Comparison of ENCODE assay signal across 19 cellular contexts in genomic region chr3:183506674-183507290, GRCh38. TPM values are rescaled to one million over a fixed set of nuclear protein-coding genes. Genes with fewer than 3 reads are reported as not detected.
A peak's percentile ranks its signal among the peaks of the same experiment; 100 is the strongest.
DNase-seq lines count a peak whose midpoint lies in the region; ATAC-seq and TF ChIP-seq lines count a peak whose summit lies in the region.
"Had no signal": no experiment of that assay in that cellular context is flagged by ENCODE, and none has a peak within 500 bp of the region (broad histone marks: within the 10 kb centered on the region; RNA-seq: fewer than 3 reads in every experiment).

No MANE protein-coding gene starts in this region.

- POLR2A ChIA-PET in Caco-2 (lab: Charles Lee), result no interaction called here

- H3K27ac Mint-ChIP-seq in CD14-positive monocyte (peak overlapping the region; percentile 58 to 87 (median 81)), Caco-2 (ENCODE audit: unreplicated experiment) (no peak overlapping the region)
- H3K27ac Mint-ChIP-seq: stimulated activated effector memory CD8-positive, alpha-beta T cell treated with anti-CD3 and anti-CD28 coated beads, Interleukin-12 subunit alpha, Interleukin-12 subunit beta, amount 100 ng/mL, for 72 hours had no signal

- TF ChIP-seq CTCF in CD14-positive monocyte (IDR thresholded peaks at IDR 0.05) (no peak), fibroblast of pulmonary artery (IDR thresholded peaks at IDR 0.05; ENCODE audit: low read length, missing control alignments) (no peak), Caco-2 (IDR thresholded peaks at IDR 0.05; ENCODE audit: insufficient read depth in 1 of 2, low read depth in 1 of 2, low read length in 1 of 2, severe bottlenecking in 1 of 2, unreplicated experiment in 1 of 2) (no peak)

- H3K9me3 ChIP-seq in Caco-2, result no peaks in the 10 kb centered on the region
- H3K9me3 ChIP-seq: neutrophil had no signal

- no TSS peak for BruUV-seq in Caco-2 (replicated peaks; lab: Mats Ljungman, UMichigan)

- H3K36me3 ChIP-seq in Caco-2 (ENCODE audit: control insufficient read depth, insufficient read depth, low read length), result no peaks in the 10 kb centered on the region
- H3K36me3 ChIP-seq: adrenal gland, upper lobe of left lung had no signal

- H3K27me3 Mint-ChIP-seq in CD14-positive monocyte (ENCODE audit: low read depth in 3 of 3) (no peaks in the 10 kb centered on the region), Caco-2 (ENCODE audit: insufficient read depth, unreplicated experiment) (no peaks in the 10 kb centered on the region)

- CTCF ChIA-PET in Caco-2 (lab: Charles Lee), result no interaction called here

- ATAC-seq in HG03108 (IDR thresholded peaks at IDR 0.05; ENCODE audit: unreplicated experiment) (no peak), left ventricle myocardium superior (no peak)
- ATAC-seq: foreskin keratinocyte; stimulated activated effector memory CD8-positive, alpha-beta T cell treated with anti-CD3 and anti-CD28 coated beads, Interleukin-12 subunit alpha, Interleukin-12 subunit beta, amount 100 ng/mL, for 72 hours had no signal

- H3K4me3 ChIP-seq in fibroblast of pulmonary artery (replicated peaks; ENCODE audit: low read depth, low read length) (no peak overlapping the region), Caco-2 (ENCODE audit: low read depth, low read length) (no peak overlapping the region)
- H3K4me3 ChIP-seq: adrenal gland, upper lobe of left lung had no signal

- intact Hi-C loops in CD14-positive monocyte (cut with micrococcal nuclease) (no loop called here), Caco-2 (cut with micrococcal nuclease; ENCODE audit: unreplicated experiment) (no loop called here), left ventricle myocardium superior (cut with micrococcal nuclease) (no loop called here)

- H3K9me3 Mint-ChIP-seq in CD14-positive monocyte, result no peaks in the 10 kb centered on the region
- no peaks in the 10 kb centered on the region for H3K9me3 Mint-ChIP-seq in Caco-2 (ENCODE audit: unreplicated experiment)
- H3K9me3 Mint-ChIP-seq: stimulated activated effector memory CD8-positive, alpha-beta T cell treated with anti-CD3 and anti-CD28 coated beads, Interleukin-12 subunit alpha, Interleukin-12 subunit beta, amount 100 ng/mL, for 72 hours had no signal

- no peaks in the 10 kb centered on the region for H3K4me1 ChIP-seq in Caco-2
- H3K4me1 ChIP-seq: adrenal gland had no signal

- DNase-seq in NCI-H2107 treated with DMSO at 0.1 percent for 48 hours (lab: John Stamatoyannopoulos, UW; ENCODE audit: unreplicated experiment), result peak; percentile 69
- DNase-seq in NCI-H2107 (lab: John Stamatoyannopoulos, UW), result no peak
- DNase-seq in CD14-positive monocyte (ENCODE audit: low spot score), result no peak
- DNase-seq in MV-4-11 (lab: John Stamatoyannopoulos, UW), result peak; percentile 92
- DNase-seq in fibroblast of pulmonary artery (ENCODE audit: low read depth), result peak; percentile 17
- no peak for DNase-seq in Caco-2
- DNase-seq in left ventricle myocardium superior, result no peak
- DNase-seq: 8988T; Calu3; foreskin keratinocyte; Karpas-422; mammary epithelial cell; NCI-H2029 treated with DMSO at 0.1 percent for 48 hours; stimulated activated CD4-positive, alpha-beta T cell treated with anti-CD3 and anti-CD28 coated beads, Interleukin-4, amount 100 ng/mL, for 4 hours had no signal

- H3K36me3 Mint-ChIP-seq in CD14-positive monocyte (peaks cover 60 to 68% of the 10 kb centered on the region in 2 donors), Caco-2 (ENCODE audit: insufficient read depth, unreplicated experiment) (no peaks in the 10 kb centered on the region)

- H3K4me3 Mint-ChIP-seq in CD14-positive monocyte (peak overlapping the region in 1 of 2 donors; percentile 0), Caco-2 (ENCODE audit: unreplicated experiment) (no peak overlapping the region)
- H3K4me3 Mint-ChIP-seq: stimulated activated effector memory CD8-positive, alpha-beta T cell treated with anti-CD3 and anti-CD28 coated beads, Interleukin-12 subunit alpha, Interleukin-12 subunit beta, amount 100 ng/mL, for 72 hours had no signal

- H3K4me1 Mint-ChIP-seq in CD14-positive monocyte (peaks cover 19% of the 10 kb centered on the region), Caco-2 (ENCODE audit: low read depth, unreplicated experiment) (no peaks in the 10 kb centered on the region)

- no peaks in the 10 kb centered on the region for H3K27me3 ChIP-seq in Caco-2 (replicated peaks; ENCODE audit: control insufficient read depth, insufficient read depth, low read length)
- H3K27me3 ChIP-seq: adrenal gland, foreskin keratinocyte, neutrophil, upper lobe of left lung had no signal

RNA-seq across cellular contexts. Expression of gene KLHL6, which starts 48.7 kb away (rescaled TPM):
- polyA plus RNA-seq in CD14-positive monocyte, result 10 to 100 TPM in 1 of 2 donors, 1 to 10 TPM in 1; 5.7 to 10.6 TPM
- not detected in 2 replicates for total RNA-seq in Caco-2 (2022)
- total RNA-seq in left ventricle myocardium superior, result 0.87 TPM
- total RNA-seq: Calu3 had no signal

Comparison
In these comparisons a context has a peak if more than half of its experiments do, and no peak if none do; other contexts are left out.
1. DNase-seq: peak in NCI-H2107 treated with DMSO at 0.1 percent for 48 hours (single experiment), MV-4-11 (single experiment) and fibroblast of pulmonary artery (single experiment); none in NCI-H2107 (single experiment), CD14-positive monocyte (single experiment), Caco-2 (0 of 2) and left ventricle myocardium superior (single experiment).